14 cellular contexts compared by ENCODE assay signal in the genomic region with DNA sequence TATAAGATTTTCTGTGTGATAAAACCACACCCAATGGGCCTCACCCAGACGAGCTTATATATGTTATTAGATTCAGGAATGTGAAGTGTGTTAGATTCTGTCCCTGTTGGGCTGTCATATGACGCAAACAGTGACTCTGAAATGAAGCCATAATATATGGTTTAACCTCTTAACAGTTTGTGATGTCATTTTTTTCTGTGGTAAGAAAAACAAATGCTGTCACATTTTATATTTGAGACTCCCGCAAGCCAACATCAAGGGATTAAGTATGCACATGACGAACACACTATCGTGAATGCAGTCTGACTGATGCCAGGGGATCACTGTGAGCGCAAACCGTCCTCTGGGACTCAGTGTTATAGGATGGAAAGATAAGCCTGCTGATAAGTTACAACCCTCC.
DNase-seq lines count a peak whose midpoint lies in the region; ATAC-seq and TF ChIP-seq lines count a peak whose summit lies in the region.
"Had no signal": no experiment of that assay in that cellular context is flagged by ENCODE, and none has a peak within 500 bp of the region (broad histone marks: within the 10 kb centered on the region; RNA-seq: fewer than 3 reads in every experiment).

No MANE protein-coding gene starts in this region.

- H2AFZ ChIP-seq in IMR-90 (replicated peaks; ENCODE audit: low read length, poor library complexity) = no peak overlapping the region

- no peak overlapping the region for H3K23ac ChIP-seq in IMR-90 (ENCODE audit: low read depth, low read length)

- no peak overlapping the region for H2BK15ac ChIP-seq in IMR-90 (ENCODE audit: low read depth, low read length)

- DNase-seq in NCI-H2171 treated with DMSO at 0.1 percent for 48 hours (lab: John Stamatoyannopoulos, UW) (peak; percentile 1), NCI-H2171 (lab: John Stamatoyannopoulos, UW) (no peak), IMR-90 (peak; percentile 10), left colon (no peak), retina (peak; percentile 17), prostate gland (ENCODE audit: low spot score) (no peak), OCI-M2 (lab: John Stamatoyannopoulos, UW; ENCODE audit: unreplicated experiment) (no peak), WERI-Rb-1 (no peak)
- DNase-seq: CD8-positive, alpha-beta T cell; COR-L47; DMS53; GF-D8; HCEC 1CT had no signal

- H4K5ac ChIP-seq in IMR-90 (ENCODE audit: low read depth, low read length) = no peak overlapping the region

- TF ChIP-seq CTCF in IMR-90 (conservative IDR thresholded peaks at IDR 0.05; ENCODE audit: low read depth, low read length) (no peak), prostate gland (IDR thresholded peaks at IDR 0.05) (no peak), WERI-Rb-1 (IDR thresholded peaks at IDR 0.05; ENCODE audit: low read depth, low read length) (no peak)

- no peak overlapping the region for H3K4me3 ChIP-seq in IMR-90 (ENCODE audit: insufficient read depth, low read depth, low read length)
- H3K4me3 ChIP-seq in prostate gland = no peak overlapping the region
- no peak overlapping the region for H3K4me3 ChIP-seq in WERI-Rb-1 (ENCODE audit: low read depth, low read length)

- H2BK20ac ChIP-seq in IMR-90 (ENCODE audit: low read depth, low read length) = no peak overlapping the region

- no peak for TF ChIP-seq RAD21 in IMR-90 (IDR thresholded peaks at IDR 0.05; ENCODE audit: low read length)

- H3K27me3 ChIP-seq in IMR-90 (ENCODE audit: control insufficient read depth, insufficient read depth, low read length) (peaks cover 6% of the 10 kb centered on the region), prostate gland (replicated peaks; ENCODE audit: insufficient read depth) (no peaks in the 10 kb centered on the region), WERI-Rb-1 (ENCODE audit: insufficient read depth, low read depth, severe bottlenecking) (no peaks in the 10 kb centered on the region)

- dilution Hi-C loops in IMR-90 (cut with HindIII; ENCODE audit: low sequenced_read_pairs, unreplicated experiment) = no loop called here

- H2AK9ac ChIP-seq in IMR-90 (replicated peaks; ENCODE audit: low read depth, low read length, poor library complexity) = no peak overlapping the region

- no peak overlapping the region for H2BK120ac ChIP-seq in IMR-90 (ENCODE audit: low read depth, low read length)

- no peaks in the 10 kb centered on the region for H3K79me1 ChIP-seq in IMR-90 (ENCODE audit: low read depth in 1 of 2, low read length in 2 of 2)

- H4K20me1 ChIP-seq in IMR-90 (ENCODE audit: insufficient read depth, low read length) = no peaks in the 10 kb centered on the region

- H2AK5ac ChIP-seq in IMR-90 (ENCODE audit: low read depth, low read length) = no peak overlapping the region

- CTCF ChIA-PET in IMR-90 (lab: Yijun Ruan, JAX) = no interaction called here

- H3K36me3 ChIP-seq in IMR-90 (ENCODE audit: control insufficient read depth, insufficient read depth, low read length) = no peaks in the 10 kb centered on the region
- H3K36me3 ChIP-seq in prostate gland = no peaks in the 10 kb centered on the region
- H3K36me3 ChIP-seq in WERI-Rb-1 = no peaks in the 10 kb centered on the region

- POLR2A ChIA-PET in IMR-90 (lab: Charles Lee; ENCODE audit: unreplicated experiment) = no interaction called here

- in situ Hi-C loops in IMR-90 (cut with MboI; ENCODE audit: low sequenced_read_pairs) = no loop called here

- no peak overlapping the region for H3K4ac ChIP-seq in IMR-90 (ENCODE audit: low read depth, low read length)

- H3K56ac ChIP-seq in IMR-90 (ENCODE audit: extremely low read depth, insufficient read depth, low read length) = no peak overlapping the region

- H3K4me2 ChIP-seq in IMR-90 (ENCODE audit: low read depth, low read length) = no peak overlapping the region

- H3K9me1 ChIP-seq in IMR-90 (ENCODE audit: insufficient read depth, low read length) = no peaks in the 10 kb centered on the region

- no peak overlapping the region for H4K8ac ChIP-seq in IMR-90 (ENCODE audit: low read depth in 2 of 2, low read length in 2 of 2)

- TF ChIP-seq POLR2A in IMR-90 (IDR thresholded peaks at IDR 0.05; ENCODE audit: low read depth, low read length) (no peak), prostate gland (IDR thresholded peaks at IDR 0.05) (no peak)

- no peak overlapping the region for H3K9ac ChIP-seq in IMR-90 (ENCODE audit: low read depth, low read length)

- H4K91ac ChIP-seq in IMR-90 (ENCODE audit: insufficient read depth, low read depth, low read length) = no peak overlapping the region

- no peak; the same call in 1 of the 2 replicates for ATAC-seq in IMR-90 (ENCODE audit: low read depth)
- ATAC-seq in left colon = peak; percentile 68
- ATAC-seq: CD8-positive, alpha-beta T cell had no signal

- intact Hi-C loops in IMR-90 (cut with micrococcal nuclease) (no loop called here), left colon (cut with DNase I, micrococcal nuclease) (no loop called here), prostate gland (cut with DNase I) (no loop called here)

- H3K9me3 ChIP-seq in IMR-90 (ENCODE audit: control insufficient read depth, insufficient read depth, low read length) = no peaks in the 10 kb centered on the region
- H3K9me3 ChIP-seq in prostate gland = no peaks in the 10 kb centered on the region
- no peaks in the 10 kb centered on the region for H3K9me3 ChIP-seq in WERI-Rb-1 (ENCODE audit: severe bottlenecking)

- H3K14ac ChIP-seq in IMR-90 (replicated peaks; ENCODE audit: low read depth, low read length) = no peak overlapping the region

- H3K18ac ChIP-seq in IMR-90 (ENCODE audit: low read depth, low read length) = no peak overlapping the region

- no CpG with 5 or more reads among the region's 7 CpGs for WGBS in IMR-90 (ENCODE audit: extremely low coverage in 2 of 2, insufficient read length in 1 of 2), 2 experiments
- WGBS in prostate gland = 78% methylated on average over 7 of the region's 7 CpGs

- H3K27ac ChIP-seq in IMR-90 (ENCODE audit: insufficient read depth, low read length) = no peak overlapping the region
- H3K27ac ChIP-seq in prostate gland = no peak overlapping the region
- no peak overlapping the region for H3K27ac ChIP-seq in WERI-Rb-1
- H3K27ac ChIP-seq: 22Rv1 had no signal

- H3K4me1 ChIP-seq in IMR-90 (ENCODE audit: control insufficient read depth, insufficient read depth, low read length) = no peaks in the 10 kb centered on the region
- no peaks in the 10 kb centered on the region for H3K4me1 ChIP-seq in prostate gland (replicated peaks)

- no TSS peak for BruUV-seq in IMR-90 (replicated peaks; lab: Mats Ljungman, UMichigan)

- no peak overlapping the region for H2BK5ac ChIP-seq in IMR-90 (ENCODE audit: low read depth, low read length, poor library complexity, severe bottlenecking)

TF ChIP-seq in IMR-90, 13 proteins besides CTCF, POLR2A, EP300 and RAD21:
- TF ChIP-seq CEBPB (IDR thresholded peaks at IDR 0.05; ENCODE audit: low read depth, low read length) = no peak

Comparison
In these comparisons a context has a peak if more than half of its experiments do, and no peak if none do; other contexts are left out.
1. DNase-seq: peak in NCI-H2171 treated with DMSO at 0.1 percent for 48 hours (single experiment), IMR-90 (single experiment) and retina (single experiment); none in NCI-H2171 (single experiment), left colon (0 of 2), prostate gland (single experiment), OCI-M2 (single experiment) and WERI-Rb-1 (single experiment).